Comparison of ENCODE assay signal across 8 cellular contexts in genomic region chr9:125803526-125803925, GRCh38.
"Had no signal": no experiment of that assay in that cellular context is flagged by ENCODE, and none has a peak within 500 bp of the region (broad histone marks: within the 10 kb centered on the region; RNA-seq: fewer than 3 reads in every experiment).

No MANE protein-coding gene starts in this region.

- H3K9me3 ChIP-seq: HAP-1 had no signal

- H3K27ac ChIP-seq: HL-60 had no signal

- H3K4me1 ChIP-seq: HAP-1 had no signal

- DNase-seq: H7, IMR-90, KG1 had no signal

- H3K4me3 ChIP-seq: GM23338, HAP-1, K562 had no signal

- FAIRE-seq: H1, K562 had no signal
